In genomic region chr4:31880837-31881236, GRCh38 we compare ENCODE assay signal across 6 cellular contexts.
A peak's percentile ranks its signal among the peaks of the same experiment; 100 is the strongest.
DNase-seq lines count a peak whose midpoint lies in the region; ATAC-seq, FAIRE-seq and TF ChIP-seq lines count a peak whose summit lies in the region.
"Not testable (repeated sequence)": the region's sequence is repeated elsewhere in the genome, so short reads cannot be mapped to it uniquely, and the experiment has no call there.

No MANE protein-coding gene starts in this region.

- not testable (repeated sequence) for TF ChIP-seq POLR2A in K562 (conservative IDR thresholded peaks at IDR 0.05); HepG2 (IDR thresholded peaks at IDR 0.05; ENCODE audit: insufficient read depth in 1 of 2, low read depth in 2 of 2, low read length in 2 of 2)

- DNase-seq in Caco-2; K562 (ENCODE audit: extremely low read depth in 1 of 4, low spot score in 3 of 4); chondrocyte (ENCODE audit: low spot score); HepG2 (ENCODE audit: low spot score): not testable (repeated sequence)
- DNase-seq in osteoblast (ENCODE audit: insufficient read length, low spot score, missing footprints) = peak; percentile 14

- POLR2A ChIA-PET in Caco-2 (lab: Charles Lee); HEK293 (lab: Yijun Ruan, JAX); K562 (lab: Yijun Ruan, JAX); HepG2 (lab: Yijun Ruan, JAX): not testable (repeated sequence)

- WGBS in K562 (ENCODE audit: insufficient coverage, low coverage, missing lambda C conversion rate) = no CpG with 5 or more reads among the region's 2 CpGs
- WGBS in HepG2 (ENCODE audit: low lambda C conversion rate) = 0% methylated on average over 2 of the region's 2 CpGs

- not testable (repeated sequence) for H3K36me3 Mint-ChIP-seq in Caco-2 (ENCODE audit: insufficient read depth, unreplicated experiment); chondrocyte (ENCODE audit: low read depth)

- CTCF ChIA-PET in Caco-2 (lab: Charles Lee); HEK293 (lab: Yijun Ruan, JAX); K562 (lab: Yijun Ruan, JAX; ENCODE audit: low intra/inter-chr PET ratio); HepG2 (lab: Yijun Ruan, JAX; ENCODE audit: low intra/inter-chr PET ratio, low total read pairs): not testable (repeated sequence)

- H2AFZ ChIP-seq in K562 (ENCODE audit: low read depth, low read length); HepG2 (ENCODE audit: low read length); osteoblast (ENCODE audit: low read length): not testable (repeated sequence)

- not testable (repeated sequence) for H3K27me3 Mint-ChIP-seq in Caco-2 (ENCODE audit: insufficient read depth, unreplicated experiment); chondrocyte (ENCODE audit: low read depth)

- H3K79me2 ChIP-seq in K562 (ENCODE audit: control insufficient read depth, insufficient read depth, low read length); HepG2 (ENCODE audit: insufficient read depth, low read length); osteoblast (ENCODE audit: insufficient read depth, low read length): not testable (repeated sequence)

- H4K20me1 ChIP-seq in K562 (replicated peaks; ENCODE audit: control insufficient read depth, insufficient read depth, low read length); HepG2 (ENCODE audit: insufficient read depth, low read length); osteoblast (ENCODE audit: insufficient read depth, low read length): not testable (repeated sequence)

- TF ChIP-seq CTCF in Caco-2 (IDR thresholded peaks at IDR 0.05; ENCODE audit: insufficient read depth in 1 of 2, low read depth in 1 of 2, low read length in 1 of 2, severe bottlenecking in 1 of 2, unreplicated experiment in 1 of 2); HEK293 (tag by site-specific recombination; IDR thresholded peaks at IDR 0.05); K562 (IDR thresholded peaks at IDR 0.05 in 2 of 3, conservative IDR thresholded peaks at IDR 0.05 in 1 of 3; ENCODE audit: insufficient read depth in 2 of 3, low read depth in 1 of 3, low read length in 3 of 3); chondrocyte (IDR thresholded peaks at IDR 0.05); HepG2 (CRISPR knock-in tag; IDR thresholded peaks at IDR 0.05); osteoblast (IDR thresholded peaks at IDR 0.05; ENCODE audit: extremely low read depth, low read depth, low read length): not testable (repeated sequence)

- not testable (repeated sequence) for H3K4me2 ChIP-seq in K562 (ENCODE audit: insufficient read depth, low read length); HepG2 (ENCODE audit: low read depth, low read length); osteoblast (ENCODE audit: insufficient read depth, low read length)

- FAIRE-seq in K562 (lab: Jason Lieb, UNC); HepG2 (lab: Jason Lieb, UNC): not testable (repeated sequence)

- not testable (repeated sequence) for H3K9me3 ChIP-seq in Caco-2; HEK293 (ENCODE audit: control insufficient read depth, insufficient read depth, low read depth, low read length); K562 (replicated peaks; ENCODE audit: control insufficient read depth, insufficient read depth, low read depth, low read length); osteoblast (ENCODE audit: low read depth, low read length)
- H3K9me3 ChIP-seq in HepG2 (ENCODE audit: low read length) = peaks cover 11% of the 10 kb centered on the region

- not testable (repeated sequence) for ATAC-seq in K562, HepG2

- H3K4me1 ChIP-seq in Caco-2; HEK293 (ENCODE audit: control insufficient read depth, insufficient read depth, low read length); K562 (replicated peaks in 1 of 2; ENCODE audit: control insufficient read depth in 2 of 2, insufficient read depth in 2 of 2, low read length in 2 of 2); HepG2 (ENCODE audit: insufficient read depth, low read length); osteoblast (ENCODE audit: insufficient read depth, low read length): not testable (repeated sequence)

- not testable (repeated sequence) for H3K9me3 Mint-ChIP-seq in Caco-2 (ENCODE audit: unreplicated experiment); chondrocyte (ENCODE audit: low read depth)

- H3K9me1 ChIP-seq in K562 (ENCODE audit: control insufficient read depth, insufficient read depth, low read length) = not testable (repeated sequence)

- not testable (repeated sequence) for TF ChIP-seq RAD21 in K562 (CRISPR knock-in tag; conservative IDR thresholded peaks at IDR 0.05 in 1 of 2, IDR thresholded peaks at IDR 0.05 in 1 of 2); HepG2 (CRISPR knock-in tag; IDR thresholded peaks at IDR 0.05)

- not testable (repeated sequence) for H3K4me3 ChIP-seq in Caco-2 (ENCODE audit: low read depth, low read length); HEK293 (ENCODE audit: low read depth, low read length); K562; HepG2 (replicated peaks in 1 of 3; ENCODE audit: insufficient read depth in 1 of 3, low read depth in 2 of 3, low read length in 3 of 3); osteoblast (ENCODE audit: insufficient read depth, low read length)

- not testable (repeated sequence) for H3K4me3 Mint-ChIP-seq in Caco-2 (ENCODE audit: unreplicated experiment); chondrocyte (ENCODE audit: unreplicated experiment)

- TF ChIP-seq EP300 in K562 (IDR thresholded peaks at IDR 0.05; ENCODE audit: low read length); HepG2 (IDR thresholded peaks at IDR 0.05; ENCODE audit: low read depth in 2 of 2, low read length in 2 of 2); HepG2 (CRISPR knock-in tag; IDR thresholded peaks at IDR 0.05; ENCODE audit: borderline replicate concordance): not testable (repeated sequence)

- H3K36me3 ChIP-seq in Caco-2 (ENCODE audit: control insufficient read depth, insufficient read depth, low read length); HEK293 (ENCODE audit: control insufficient read depth in 2 of 2, insufficient read depth in 1 of 2, low read length in 2 of 2); K562 (ENCODE audit: control insufficient read depth, insufficient read depth, low read length); HepG2 (replicated peaks in 1 of 2; ENCODE audit: control insufficient read depth in 1 of 2, insufficient read depth in 2 of 2, low read length in 2 of 2); osteoblast (ENCODE audit: insufficient read depth, low read length): not testable (repeated sequence)

- intact Hi-C loops in Caco-2 (cut with micrococcal nuclease; ENCODE audit: unreplicated experiment); K562 (cut with micrococcal nuclease); HepG2 (cut with micrococcal nuclease; ENCODE audit: unreplicated experiment): not testable (repeated sequence)

- H3K27ac Mint-ChIP-seq in Caco-2 (ENCODE audit: unreplicated experiment) = peak overlapping the region; percentile 8
- peak overlapping the region; percentile 25 for H3K27ac Mint-ChIP-seq in chondrocyte (ENCODE audit: unreplicated experiment)

- BruUV-seq in Caco-2 (replicated peaks; lab: Mats Ljungman, UMichigan); K562 (replicated peaks; lab: Mats Ljungman, UMichigan); HepG2 (replicated peaks; lab: Mats Ljungman, UMichigan): not testable (repeated sequence)

- H3K4me1 Mint-ChIP-seq in Caco-2 (ENCODE audit: low read depth, unreplicated experiment); chondrocyte (ENCODE audit: low read depth): not testable (repeated sequence)

- H3K9ac ChIP-seq in K562 (ENCODE audit: insufficient read depth in 1 of 2, low read depth in 2 of 2, low read length in 2 of 2); HepG2 (ENCODE audit: insufficient read depth, low read depth, low read length): not testable (repeated sequence)

- not testable (repeated sequence) for H3K27ac ChIP-seq in HEK293 (ENCODE audit: extremely low read depth, low read depth, low read length); K562 (ENCODE audit: extremely low read depth, low read depth, low read length); HepG2 (ENCODE audit: extremely low read length, insufficient read depth, low read length); osteoblast (ENCODE audit: low read depth, low read length)

- H3K27me3 ChIP-seq in Caco-2 (replicated peaks; ENCODE audit: control insufficient read depth, insufficient read depth, low read length); K562 (ENCODE audit: control insufficient read depth in 2 of 2, insufficient read depth in 2 of 2, low read length in 2 of 2); HepG2 (ENCODE audit: control insufficient read depth in 1 of 2, insufficient read depth in 2 of 2, low read length in 2 of 2); osteoblast (ENCODE audit: insufficient read depth, low read length): not testable (repeated sequence)

- in situ Hi-C loops in K562 (cut with MboI); HepG2 (cut with HindIII; ENCODE audit: extremely low pct_ligation_motif_present, low pct_unique_long_range_greater_than_20kb): not testable (repeated sequence)

TF ChIP-seq in HEK293, 187 proteins besides CTCF, POLR2A, EP300 and RAD21:
- TF ChIP-seq ZNF366 (tag by site-specific recombination; conservative IDR thresholded peaks at IDR 0.05) = peak; percentile 62
